ENCODE assay signal across 8 cellular contexts in the genomic region with DNA sequence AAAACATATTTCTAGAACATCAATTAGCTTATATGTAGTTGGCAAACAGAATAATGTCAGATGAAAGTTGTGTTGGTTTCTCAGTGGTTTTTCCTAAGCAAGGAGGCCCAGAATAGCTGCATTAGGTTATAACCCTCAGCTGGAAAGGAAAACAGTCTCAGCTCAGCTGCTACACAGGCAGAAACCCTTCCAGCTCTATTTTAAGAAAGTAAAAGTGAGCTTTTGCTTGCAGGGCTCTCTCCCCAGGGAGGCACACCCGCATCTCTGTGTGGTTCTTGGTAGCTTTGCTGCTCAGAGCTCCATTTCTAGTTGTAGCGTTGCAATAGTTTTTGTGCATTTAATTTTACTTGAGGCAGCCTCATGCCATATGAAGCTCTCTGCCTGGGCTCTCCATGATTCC. TPM values are rescaled to one million over a fixed set of nuclear protein-coding genes. Genes with fewer than 3 reads are reported as not detected.
A peak's percentile ranks its signal among the peaks of the same experiment; 100 is the strongest.
DNase-seq lines count a peak whose midpoint lies in the region; ATAC-seq and TF ChIP-seq lines count a peak whose summit lies in the region.

No MANE protein-coding gene starts in this region.

- TF ChIP-seq CTCF in vagina (IDR thresholded peaks at IDR 0.05) (no peak), Calu3 (IDR thresholded peaks at IDR 0.05; ENCODE audit: unreplicated experiment) (no peak)

- H3K27ac Mint-ChIP-seq in Calu3 (ENCODE audit: unreplicated experiment), result no peak overlapping the region
- H3K27ac Mint-ChIP-seq in activated CD4-positive, alpha-beta memory T cell treated with anti-CD3 and anti-CD28 coated beads, Interleukin-2, amount 10 ng/mL, durations not matched to agents 7 days and 5 days, result no peak overlapping the region

- ATAC-seq in HG03378 (IDR thresholded peaks at IDR 0.05; ENCODE audit: unreplicated experiment), result peak; percentile 88

- no peak overlapping the region for H3K4me3 ChIP-seq in vagina

- no peaks in the 10 kb centered on the region for H3K27me3 ChIP-seq in vagina

- no peak overlapping the region for H3K4me3 Mint-ChIP-seq in Calu3 (ENCODE audit: low read depth, unreplicated experiment)
- H3K4me3 Mint-ChIP-seq in activated CD4-positive, alpha-beta memory T cell treated with anti-CD3 and anti-CD28 coated beads, Interleukin-2, amount 10 ng/mL, durations not matched to agents 7 days and 5 days, result no peak overlapping the region

- H3K36me3 Mint-ChIP-seq in Calu3 (ENCODE audit: insufficient read depth, unreplicated experiment), result peaks cover 16% of the 10 kb centered on the region
- H3K36me3 Mint-ChIP-seq in activated CD4-positive, alpha-beta memory T cell treated with anti-CD3 and anti-CD28 coated beads, Interleukin-2, amount 10 ng/mL, durations not matched to agents 7 days and 5 days (ENCODE audit: low read depth), result peaks cover 65% of the 10 kb centered on the region

- CTCF ChIA-PET in Calu3 (lab: Charles Lee), result no interaction called here
- CTCF ChIA-PET in activated CD4-positive, alpha-beta memory T cell treated with anti-CD3 and anti-CD28 coated beads, Interleukin-2, amount 10 ng/mL, durations not matched to agents 7 days and 5 days (lab: Charles Lee), result no interaction called here

- no peaks in the 10 kb centered on the region for H3K9me3 ChIP-seq in vagina

- peak overlapping the region; percentile 10 for H3K27ac ChIP-seq in vagina

- DNase-seq in NCI-H2227 treated with DMSO at 0.1 percent for 48 hours (lab: John Stamatoyannopoulos, UW), result peak; percentile 41
- DNase-seq in NCI-H2227 (lab: John Stamatoyannopoulos, UW; ENCODE audit: unreplicated experiment), result no peak
- peak in 33 of 42 donors; percentile 9 to 75 (median 41) for DNase-seq in head of caudate nucleus
- no peak for DNase-seq in vagina (ENCODE audit: extremely low spot score in 2 of 2)
- DNase-seq in Calu3, result no peak
- DNase-seq in activated CD4-positive, alpha-beta memory T cell treated with anti-CD3 and anti-CD28 coated beads, Interleukin-2, amount 10 ng/mL, durations not matched to agents 7 days and 5 days, result no peak
- DNase-seq in DMS53 (lab: John Stamatoyannopoulos, UW), result no peak

- peaks cover 0 to 21% of the 10 kb centered on the region in 2 donors for H3K36me3 ChIP-seq in vagina

- no peaks in the 10 kb centered on the region for H3K9me3 Mint-ChIP-seq in Calu3 (ENCODE audit: low read depth, unreplicated experiment)
- H3K9me3 Mint-ChIP-seq in activated CD4-positive, alpha-beta memory T cell treated with anti-CD3 and anti-CD28 coated beads, Interleukin-2, amount 10 ng/mL, durations not matched to agents 7 days and 5 days, result no peaks in the 10 kb centered on the region

- H3K4me1 Mint-ChIP-seq in Calu3 (ENCODE audit: low read depth, unreplicated experiment), result no peaks in the 10 kb centered on the region
- H3K4me1 Mint-ChIP-seq in activated CD4-positive, alpha-beta memory T cell treated with anti-CD3 and anti-CD28 coated beads, Interleukin-2, amount 10 ng/mL, durations not matched to agents 7 days and 5 days, result peaks cover 12% of the 10 kb centered on the region

- peaks cover 20% of the 10 kb centered on the region for H3K4me1 ChIP-seq in vagina

- no TSS peak for BruUV-seq in Calu3 (replicated peaks; lab: Mats Ljungman, UMichigan)

- TF ChIP-seq POLR2A in vagina (IDR thresholded peaks at IDR 0.05), result no peak

- POLR2A ChIA-PET in activated CD4-positive, alpha-beta memory T cell treated with anti-CD3 and anti-CD28 coated beads, Interleukin-2, amount 10 ng/mL, durations not matched to agents 7 days and 5 days (lab: Charles Lee), result interaction anchor here (2.3 kb wide), 1 partner anchor 55 kb away, joined by 9 read pairs; a partner anchor contains a TSS

- intact Hi-C loops in head of caudate nucleus (cut with DNase I), result no loop called here
- intact Hi-C loops in vagina (cut with DNase I), result no loop called here
- intact Hi-C loops in Calu3 (cut with micrococcal nuclease; ENCODE audit: unreplicated experiment), result no loop called here

- no peaks in the 10 kb centered on the region for H3K27me3 Mint-ChIP-seq in Calu3 (ENCODE audit: unreplicated experiment)
- no peaks in the 10 kb centered on the region for H3K27me3 Mint-ChIP-seq in activated CD4-positive, alpha-beta memory T cell treated with anti-CD3 and anti-CD28 coated beads, Interleukin-2, amount 10 ng/mL, durations not matched to agents 7 days and 5 days

RNA-seq across cellular contexts. Expression of a gene that starts 54.6 kb away (rescaled TPM):
- total RNA-seq in vagina, result 18.7 TPM
- total RNA-seq in Calu3 (2022), result 24.2 and 26.4 TPM in 2 replicates
- 10 to 100 TPM; 36.6 to 37.2 TPM for total RNA-seq in activated CD4-positive, alpha-beta memory T cell treated with anti-CD3 and anti-CD28 coated beads, Interleukin-2, amount 10 ng/mL, durations not matched to agents 7 days and 5 days

Comparison
In these comparisons a context has a peak if more than half of its experiments do, and no peak if none do; other contexts are left out.
1. DNase-seq: peak in NCI-H2227 treated with DMSO at 0.1 percent for 48 hours (single experiment) and head of caudate nucleus (33 of 42); none in NCI-H2227 (single experiment), vagina (0 of 2), Calu3 (single experiment), activated CD4-positive, alpha-beta memory T cell treated with anti-CD3 and anti-CD28 coated beads, Interleukin-2, amount 10 ng/mL, durations not matched to agents 7 days and 5 days (single experiment) and DMS53 (single experiment).